Comparison of ENCODE assay signal across 19 cellular contexts in genomic region chr7:74622228-74622749, GRCh38.
"Had no signal": no experiment of that assay in that cellular context is flagged by ENCODE, and none has a peak within 500 bp of the region (broad histone marks: within the 10 kb centered on the region; RNA-seq: fewer than 3 reads in every experiment).

No MANE protein-coding gene starts in this region.

- DNase-seq: Karpas-422, KG1, MG63, NCI-H1092 treated with DMSO at 0.1 percent for 48 hours, NCI-H1436, NCI-H187, NCI-H2029, NCI-H2081 treated with DMSO at 0.1 percent for 48 hours, NCI-H2171, NCI-H226, NCI-H446, NCI-H510A, NCI-H524 treated with DMSO at 0.1 percent for 48 hours, NCI-H69, NCI-H774, SHP77, SK-N-SH, SW 1271 had no signal

- H3K27ac ChIP-seq: RWPE1 had no signal

- H3K4me3 ChIP-seq: MG63 had no signal

- H3K9ac ChIP-seq: SK-N-SH had no signal

- H3K27me3 ChIP-seq: MG63 had no signal

- H3K4me2 ChIP-seq: SK-N-SH had no signal

- H3K36me3 ChIP-seq: MG63 had no signal

- H3K9me3 ChIP-seq: MG63, SK-N-SH had no signal
